16 cellular contexts compared by ENCODE assay signal in the genomic region with DNA sequence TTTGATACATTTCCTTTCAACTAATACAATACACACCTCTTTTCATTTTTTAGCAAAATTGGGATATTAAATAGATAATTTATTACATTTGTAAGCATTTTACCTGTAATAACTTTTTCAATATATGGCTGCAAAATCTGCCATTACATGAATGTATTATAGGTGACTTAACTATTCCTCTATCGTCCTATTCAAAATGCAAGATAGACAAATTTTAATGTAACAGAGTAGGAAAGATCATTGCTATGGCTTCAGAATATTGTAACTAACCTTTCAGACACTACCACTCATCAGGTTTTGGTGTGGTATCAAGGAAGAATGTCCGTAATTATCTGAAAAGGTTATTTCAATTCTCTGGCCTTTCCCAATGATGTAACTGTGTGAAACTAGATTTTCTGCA.
A peak's percentile ranks its signal among the peaks of the same experiment; 100 is the strongest.
DNase-seq lines count a peak whose midpoint lies in the region; ATAC-seq, FAIRE-seq and TF ChIP-seq lines count a peak whose summit lies in the region.
"Had no signal": no experiment of that assay in that cellular context is flagged by ENCODE, and none has a peak within 500 bp of the region (broad histone marks: within the 10 kb centered on the region; RNA-seq: fewer than 3 reads in every experiment).

No MANE protein-coding gene starts in this region.

- no peak for TF ChIP-seq POLR2A in right lobe of liver (IDR thresholded peaks at IDR 0.05)

- peak overlapping the region; percentile 70 for H3K4me2 ChIP-seq in BLaER1

- DNase-seq in activated CD8-positive, alpha-beta T cell treated with anti-CD3 and anti-CD28 coated beads, Interleukin-2, amount 10 ng/mL, durations not matched to agents 7 days and 5 days, result no peak
- DNase-seq in right lobe of liver (no peak), NCI-H2196 treated with DMSO at 0.1 percent for 48 hours (lab: John Stamatoyannopoulos, UW; ENCODE audit: unreplicated experiment) (no peak)
- no peak for DNase-seq in stimulated activated CD4-positive, alpha-beta T cell treated with anti-CD3 and anti-CD28 coated beads, Interleukin-2, amount 100 ng/mL, for 24 hours
- DNase-seq: activated CD4-positive, alpha-beta T cell treated with anti-CD3 and anti-CD28 coated beads, Interleukin-2, amount 50 U/mL, for 1 hour; C1 segment of cervical spinal cord; NCI-H2029; NCI-H69; pancreas; RPMI8226 had no signal

- peak overlapping the region; percentile 67 for H3K4me3 Mint-ChIP-seq in activated CD8-positive, alpha-beta T cell treated with anti-CD3 and anti-CD28 coated beads, Interleukin-2, amount 10 ng/mL, durations not matched to agents 7 days and 5 days

- H3K36me3 Mint-ChIP-seq in activated CD8-positive, alpha-beta T cell treated with anti-CD3 and anti-CD28 coated beads, Interleukin-2, amount 10 ng/mL, durations not matched to agents 7 days and 5 days (ENCODE audit: low read depth), result peaks cover 75% of the 10 kb centered on the region

- peaks cover 14% of the 10 kb centered on the region for H3K9me3 Mint-ChIP-seq in activated CD8-positive, alpha-beta T cell treated with anti-CD3 and anti-CD28 coated beads, Interleukin-2, amount 10 ng/mL, durations not matched to agents 7 days and 5 days (ENCODE audit: insufficient read depth)

- H3K36me3 ChIP-seq in BLaER1 (peaks cover 50% of the 10 kb centered on the region), right lobe of liver (no peaks in the 10 kb centered on the region)
- H3K36me3 ChIP-seq: pancreas, suprapubic skin had no signal

- H3K27ac ChIP-seq in BLaER1 (0 out of 2 replicates have a peak overlapping the region, but pooled peaks have one; percentile 43), right lobe of liver (peak overlapping the region; percentile 60 to 92 (median 87))
- H3K27ac ChIP-seq: suprapubic skin had no signal

- no peak for TF ChIP-seq CTCF in right lobe of liver (IDR thresholded peaks at IDR 0.05)

- ATAC-seq in activated CD8-positive, alpha-beta T cell treated with anti-CD3 and anti-CD28 coated beads, Interleukin-2, amount 10 ng/mL, durations not matched to agents 7 days and 5 days, result no peak
- ATAC-seq in right lobe of liver (peak in 2 of 4 donors; percentile 3 to 16), HG02759 (IDR thresholded peaks at IDR 0.05; ENCODE audit: unreplicated experiment) (no peak), GM18520 (IDR thresholded peaks at IDR 0.05; ENCODE audit: unreplicated experiment) (no peak)
- ATAC-seq: pancreas had no signal

- H3K9me3 ChIP-seq in BLaER1, result peaks cover 23% of the 10 kb centered on the region
- no peaks in the 10 kb centered on the region for H3K9me3 ChIP-seq in right lobe of liver
- H3K9me3 ChIP-seq: pancreas, suprapubic skin had no signal

- intact Hi-C loops in right lobe of liver (cut with DNase I), result no loop called here

- H3K27me3 ChIP-seq in BLaER1 (no peaks in the 10 kb centered on the region), right lobe of liver (no peaks in the 10 kb centered on the region)
- H3K27me3 ChIP-seq: pancreas, suprapubic skin had no signal

- POLR2A ChIA-PET in activated CD8-positive, alpha-beta T cell treated with anti-CD3 and anti-CD28 coated beads, Interleukin-2, amount 10 ng/mL, durations not matched to agents 7 days and 5 days (lab: Charles Lee), result interaction anchor here (0.6 to 2.6 kb wide), 6 partner anchors 10 to 275 kb away, joined by 3 to 10 read pairs (median 4); a partner anchor contains a TSS

- WGBS in right lobe of liver (ENCODE audit: insufficient coverage, low coverage, low lambda C conversion rate, missing lambda C conversion rate), result 16% methylated on average over 2 of the region's 2 CpGs

- H3K4me1 Mint-ChIP-seq in activated CD8-positive, alpha-beta T cell treated with anti-CD3 and anti-CD28 coated beads, Interleukin-2, amount 10 ng/mL, durations not matched to agents 7 days and 5 days (ENCODE audit: low read depth), result peaks cover 88% of the 10 kb centered on the region

- H3K4me3 ChIP-seq in BLaER1, result no peak overlapping the region
- no peak overlapping the region for H3K4me3 ChIP-seq in right lobe of liver
- H3K4me3 ChIP-seq: pancreas, skin epidermis, suprapubic skin had no signal

- FAIRE-seq in G401.6 (lab: Jason Lieb, UNC), result peak; percentile 23

- H3K27ac Mint-ChIP-seq in activated CD8-positive, alpha-beta T cell treated with anti-CD3 and anti-CD28 coated beads, Interleukin-2, amount 10 ng/mL, durations not matched to agents 7 days and 5 days, result peak overlapping the region; percentile 87

- H3K9ac ChIP-seq in BLaER1, result no peak overlapping the region

- H3K4me1 ChIP-seq in BLaER1 (peaks cover 91% of the 10 kb centered on the region), right lobe of liver (peaks cover 0 to 78% (median 27%) of the 10 kb centered on the region in 4 donors)

- CTCF ChIA-PET in activated CD8-positive, alpha-beta T cell treated with anti-CD3 and anti-CD28 coated beads, Interleukin-2, amount 10 ng/mL, durations not matched to agents 7 days and 5 days (lab: Charles Lee), result interaction anchor here (1.0 to 5.8 kb wide), 13 partner anchors 7 to 259 kb away, joined by 3 to 39 read pairs (median 7); no protein-coding TSS in a partner anchor

- H4K20me1 ChIP-seq in BLaER1, result peaks cover 100% of the 10 kb centered on the region

- no peaks in the 10 kb centered on the region for H3K27me3 Mint-ChIP-seq in activated CD8-positive, alpha-beta T cell treated with anti-CD3 and anti-CD28 coated beads, Interleukin-2, amount 10 ng/mL, durations not matched to agents 7 days and 5 days (ENCODE audit: low read depth)
